ENCODE assay signal across 26 cellular contexts in genomic region chr11:78399136-78399535, GRCh38. TPM values are rescaled to one million over a fixed set of nuclear protein-coding genes. Genes with fewer than 3 reads are reported as not detected.
A peak's percentile ranks its signal among the peaks of the same experiment; 100 is the strongest.
DNase-seq lines count a peak whose midpoint lies in the region; ATAC-seq, FAIRE-seq and TF ChIP-seq lines count a peak whose summit lies in the region.
"Had no signal": no experiment of that assay in that cellular context is flagged by ENCODE, and none has a peak within 500 bp of the region (broad histone marks: within the 10 kb centered on the region; RNA-seq: fewer than 3 reads in every experiment).

No MANE protein-coding gene starts in this region.

- H3K79me2 ChIP-seq in K562 (ENCODE audit: control insufficient read depth, insufficient read depth, low read length), result peaks cover 96% of the 10 kb centered on the region

- peaks cover 1% of the 10 kb centered on the region; the same call in 1 of the 3 replicates for H3K36me3 ChIP-seq in K562 (ENCODE audit: control insufficient read depth, insufficient read depth, low read length)
- H3K36me3 ChIP-seq: SJCRH30 had no signal

- H3K4me1 Mint-ChIP-seq in T-helper 2 cell treated with Interferon-gamma antibody and Interleukin-4, amounts not matched to agents 5 μg/mL and 100 μg/mL, for 36 hours (ENCODE audit: low read depth), result peaks cover 60% of the 10 kb centered on the region
- peaks cover 6% of the 10 kb centered on the region for H3K4me1 Mint-ChIP-seq in activated CD8-positive, alpha-beta T cell treated with anti-CD3 and anti-CD28 coated beads for 36 hours (ENCODE audit: low read depth)

- FAIRE-seq in K562 (lab: Jason Lieb, UNC), result no peak
- FAIRE-seq: A204.1, HepG2 had no signal

- peaks cover 30 to 63% of the 10 kb centered on the region in 2 experiments for H3K4me1 ChIP-seq in K562 (replicated peaks in 1 of 2; ENCODE audit: control insufficient read depth in 2 of 2, insufficient read depth in 2 of 2, low read length in 2 of 2)
- H3K4me1 ChIP-seq: SJCRH30 had no signal

- peaks cover 6% of the 10 kb centered on the region; the same call in 1 of the 2 replicates for H4K20me1 ChIP-seq in K562 (replicated peaks; ENCODE audit: control insufficient read depth, insufficient read depth, low read length)

- 44% methylated on average over 4 of the region's 4 CpGs for WGBS in K562 (ENCODE audit: insufficient coverage, low coverage, missing lambda C conversion rate)

- H3K27ac Mint-ChIP-seq in T-helper 2 cell treated with Interferon-gamma antibody and Interleukin-4, amounts not matched to agents 5 μg/mL and 100 μg/mL, for 36 hours, result peak overlapping the region; percentile 31
- H3K27ac Mint-ChIP-seq in activated CD8-positive, alpha-beta T cell treated with anti-CD3 and anti-CD28 coated beads for 36 hours, result no peak overlapping the region
- H3K27ac Mint-ChIP-seq: CD4-positive, CD25-positive, alpha-beta regulatory T cell had no signal

- POLR2A ChIA-PET in K562 (lab: Yijun Ruan, JAX), result interaction anchor here (0.7 to 2.2 kb wide), 9 partner anchors 9 to 147 kb away, joined by 3 to 11 read pairs (median 4); no protein-coding TSS in a partner anchor
- POLR2A ChIA-PET in activated CD8-positive, alpha-beta T cell treated with anti-CD3 and anti-CD28 coated beads for 36 hours (lab: Charles Lee), result no interaction called here

- no peak overlapping the region for H2AFZ ChIP-seq in K562 (ENCODE audit: low read depth, low read length)
- H2AFZ ChIP-seq: PC-9 had no signal

- intact Hi-C loops in K562 (cut with micrococcal nuclease), result no loop called here
- intact Hi-C loops in activated CD8-positive, alpha-beta T cell treated with anti-CD3 and anti-CD28 coated beads for 36 hours (cut with micrococcal nuclease), result no loop called here

- H3K4me2 ChIP-seq in K562 (ENCODE audit: insufficient read depth, low read length), result no peak overlapping the region
- H3K4me2 ChIP-seq: BLaER1, PC-9 had no signal

- H3K9ac ChIP-seq in K562 (ENCODE audit: insufficient read depth in 1 of 2, low read depth in 2 of 2, low read length in 2 of 2), result no peak overlapping the region; a peak in 1 of 4 replicates
- H3K9ac ChIP-seq: BLaER1 had no signal

- peaks cover 50% of the 10 kb centered on the region for H3K36me3 Mint-ChIP-seq in T-helper 2 cell treated with Interferon-gamma antibody and Interleukin-4, amounts not matched to agents 5 μg/mL and 100 μg/mL, for 36 hours (ENCODE audit: low read depth)
- no peaks in the 10 kb centered on the region for H3K36me3 Mint-ChIP-seq in activated CD8-positive, alpha-beta T cell treated with anti-CD3 and anti-CD28 coated beads for 36 hours (ENCODE audit: low read depth)
- H3K36me3 Mint-ChIP-seq: CD4-positive, CD25-positive, alpha-beta regulatory T cell had no signal

- no peak for DNase-seq in T-helper 2 cell treated with Interferon-gamma antibody and Interleukin-4, amounts not matched to agents 5 μg/mL and 100 μg/mL, for 36 hours (ENCODE audit: low spot score)
- DNase-seq in T-helper 2 cell (no peak), K562 (ENCODE audit: extremely low read depth in 1 of 4, low spot score in 3 of 4) (no peak), iPS-NIHi7 (ENCODE audit: extremely low spot score) (peak; percentile 57)
- no peak for DNase-seq in activated CD8-positive, alpha-beta T cell treated with anti-CD3 and anti-CD28 coated beads for 36 hours
- no peak for DNase-seq in activated CD4-positive, alpha-beta T cell treated with anti-CD3 and anti-CD28 coated beads, Interleukin-2, amount 50 U/mL, for 1 hour
- DNase-seq: CD4-positive, CD25-positive, alpha-beta regulatory T cell; DMS153; DND-41; GOT3; MV-4-11; NCI-H1105; NCI-H146; NCI-H1930; NCI-H2171; NCI-H524; NCI-H774; PC-9; SJCRH30 had no signal

- H3K27me3 ChIP-seq in K562 (ENCODE audit: control insufficient read depth in 2 of 2, insufficient read depth in 2 of 2, low read length in 2 of 2), result no peaks in the 10 kb centered on the region
- H3K27me3 ChIP-seq: BLaER1, SJCRH30 had no signal

- TF ChIP-seq RAD21 in K562 (CRISPR knock-in tag; conservative IDR thresholded peaks at IDR 0.05 in 1 of 2, IDR thresholded peaks at IDR 0.05 in 1 of 2), result no peak

- H3K9me1 ChIP-seq in K562 (ENCODE audit: control insufficient read depth, insufficient read depth, low read length), result no peaks in the 10 kb centered on the region

- H3K9me3 Mint-ChIP-seq in T-helper 2 cell treated with Interferon-gamma antibody and Interleukin-4, amounts not matched to agents 5 μg/mL and 100 μg/mL, for 36 hours, result no peaks in the 10 kb centered on the region
- no peaks in the 10 kb centered on the region for H3K9me3 Mint-ChIP-seq in activated CD8-positive, alpha-beta T cell treated with anti-CD3 and anti-CD28 coated beads for 36 hours

- H3K27ac ChIP-seq in K562 (ENCODE audit: extremely low read depth, low read depth, low read length), result peak overlapping the region; percentile 8; the same call in 1 of the 3 replicates
- H3K27ac ChIP-seq: BLaER1, PC-9, SJCRH30 had no signal

- no peak; the same call in 2 of the 3 replicates for ATAC-seq in K562
- ATAC-seq in HG02798 (IDR thresholded peaks at IDR 0.05; ENCODE audit: poor library complexity, unreplicated experiment), result no peak
- no peak for ATAC-seq in activated CD8-positive, alpha-beta T cell treated with anti-CD3 and anti-CD28 coated beads for 36 hours
- ATAC-seq: HCT116, HepG2, Right ventricle myocardium inferior, SK-N-SH treated with all-trans-retinoic acid at 6 μM for 48 hours had no signal

- CTCF ChIA-PET in K562 (lab: Yijun Ruan, JAX; ENCODE audit: low intra/inter-chr PET ratio), result no interaction called here
- CTCF ChIA-PET in activated CD8-positive, alpha-beta T cell treated with anti-CD3 and anti-CD28 coated beads for 36 hours (lab: Charles Lee), result interaction anchor here (0.9 to 1.0 kb wide), 2 partner anchors 17 to 171 kb away, joined by 3 to 4 read pairs; no protein-coding TSS in a partner anchor

- no TSS peak for BruUV-seq in K562 (replicated peaks; lab: Mats Ljungman, UMichigan)

- no peak overlapping the region for H3K4me3 Mint-ChIP-seq in T-helper 2 cell treated with Interferon-gamma antibody and Interleukin-4, amounts not matched to agents 5 μg/mL and 100 μg/mL, for 36 hours
- no peak overlapping the region for H3K4me3 Mint-ChIP-seq in activated CD8-positive, alpha-beta T cell treated with anti-CD3 and anti-CD28 coated beads for 36 hours
- H3K4me3 Mint-ChIP-seq: CD4-positive, CD25-positive, alpha-beta regulatory T cell had no signal

- TF ChIP-seq EP300 in K562 (IDR thresholded peaks at IDR 0.05; ENCODE audit: low read length), result no peak

- no peak for TF ChIP-seq POLR2A in K562 (conservative IDR thresholded peaks at IDR 0.05)

- no peak overlapping the region for H3K4me3 ChIP-seq in K562
- H3K4me3 ChIP-seq: BLaER1, PC-9, SJCRH30 had no signal

- H3K9me3 ChIP-seq in K562 (replicated peaks; ENCODE audit: control insufficient read depth, insufficient read depth, low read depth, low read length), result no peaks in the 10 kb centered on the region
- H3K9me3 ChIP-seq: SJCRH30 had no signal

- H3K27me3 Mint-ChIP-seq in T-helper 2 cell treated with Interferon-gamma antibody and Interleukin-4, amounts not matched to agents 5 μg/mL and 100 μg/mL, for 36 hours (ENCODE audit: low read depth), result no peaks in the 10 kb centered on the region
- no peaks in the 10 kb centered on the region for H3K27me3 Mint-ChIP-seq in activated CD8-positive, alpha-beta T cell treated with anti-CD3 and anti-CD28 coated beads for 36 hours
- H3K27me3 Mint-ChIP-seq: CD4-positive, CD25-positive, alpha-beta regulatory T cell had no signal

- in situ Hi-C loops in K562 (cut with MboI), result no loop called here

- TF ChIP-seq CTCF in K562 (IDR thresholded peaks at IDR 0.05 in 2 of 3, conservative IDR thresholded peaks at IDR 0.05 in 1 of 3; ENCODE audit: insufficient read depth in 2 of 3, low read depth in 1 of 3, low read length in 3 of 3), result no peak
- no peak for TF ChIP-seq CTCF in activated CD8-positive, alpha-beta T cell treated with anti-CD3 and anti-CD28 coated beads for 36 hours (IDR thresholded peaks at IDR 0.05)

TF ChIP-seq in K562, 482 proteins besides CTCF, POLR2A, EP300 and RAD21:
- TF ChIP-seq HMBOX1 (IDR thresholded peaks at IDR 0.05), result peak; percentile 1; the same call in 1 of the 2 replicates
- TF ChIP-seq TGIF2 (CRISPR knock-in tag; IDR thresholded peaks at IDR 0.05), result no peak
- TF ChIP-seq GABPA (tag; conservative IDR thresholded peaks at IDR 0.05; ENCODE audit: low read depth), result no peak
- TF ChIP-seq PHTF2 (CRISPR knock-in tag; IDR thresholded peaks at IDR 0.05), result no peak
TF ChIP-seq in K562: peak in this region for 1.

RNA-seq across cellular contexts. Expression of gene GAB2, which starts 18.5 kb away (rescaled TPM):
- total RNA-seq in K562 (2011; cell fraction: chromatin; rRNA removed; ENCODE audit: low replicate concordance), result 43.7 and 72.8 TPM in 2 replicates
- total RNA-seq in K562 (2011; cell fraction: nucleolus; rRNA removed), result 21.3 and 24.9 TPM in 2 replicates
- total RNA-seq in K562 (2011; cell fraction: nucleoplasm; rRNA removed), result 28.6 and 29.0 TPM in 2 replicates
- total RNA-seq in K562 (2014; rRNA removed), result 13.7 and 15.0 TPM in 2 replicates
- total RNA-seq in K562 (2014; rRNA removed; fragmentation: Illumina TruSeq; extraction: Trizol), result 17.6 and 18.6 TPM in 2 replicates
- 18.1 and 18.7 TPM in 2 replicates for total RNA-seq in K562 (2015; rRNA removed; fragmentation: Illumina TruSeq; extraction: Trizol)
- total RNA-seq in K562 (2021), result 25.4 and 35.2 TPM in 2 replicates
- polyA plus RNA-seq in K562 (2011; rRNA removed), result 11.9 and 15.5 TPM in 2 replicates
- polyA plus RNA-seq in K562 (2011; cell fraction: cytosol; rRNA removed), result 10.3 and 11.7 TPM in 2 replicates
- 25.3 and 30.6 TPM in 2 replicates for polyA plus RNA-seq in K562 (2011; cell fraction: nucleus; rRNA removed)
- polyA plus RNA-seq in K562 (2012), result 23.9 and 82.9 TPM in 2 replicates
- 24.7 and 25.9 TPM in 2 replicates for polyA plus RNA-seq in K562 (2014; fragmentation: Illumina TruSeq; extraction: Trizol)
- polyA plus RNA-seq in K562 (2014; fragmentation: Nextera tagmentation; extraction: Ambion mirVana), result 1 to 10 TPM; 2.3 to 6.5 TPM
- polyA plus RNA-seq in K562 (2014; rRNA removed), result 10.9 and 16.1 TPM in 2 replicates
- polyA minus RNA-seq in K562 (2011; rRNA and poly(A)+ RNA removed), result 25.7 and 32.4 TPM in 2 replicates
- polyA minus RNA-seq in K562 (2011; cell fraction: cytosol; rRNA and poly(A)+ RNA removed), result 9.1 and 16.6 TPM in 2 replicates
- 10.6 and 19.3 TPM in 2 replicates for polyA minus RNA-seq in K562 (2011; cell fraction: nucleus; rRNA and poly(A)+ RNA removed)
- total RNA-seq in activated CD8-positive, alpha-beta T cell treated with anti-CD3 and anti-CD28 coated beads for 36 hours, result 1 to 10 TPM; 1.4 to 1.8 TPM

Comparison
In these comparisons a context has a peak if more than half of its experiments do, and no peak if none do; other contexts are left out.
1. RNA of gene GAB2, which starts 18.5 kb away (total RNA-seq): 13.7 to 72.8 TPM in K562; 1.4 to 1.8 TPM in activated CD8-positive, alpha-beta T cell treated with anti-CD3 and anti-CD28 coated beads for 36 hours; every median in the first group is over 4 times any median in the second.